ENCODE assay signal across 1 cellular context in genomic region chr16:28210979-28211505, GRCh38.
TF ChIP-seq lines count a peak whose summit lies in the region.

No MANE protein-coding gene starts in this region.

TF ChIP-seq in HepG2, 621 proteins besides CTCF, POLR2A, EP300 and RAD21 (continued from another document and continues in another):
- peak; percentile 52; the same call in 1 of the 2 replicates for TF ChIP-seq ZNF609 (CRISPR knock-in tag; IDR thresholded peaks at IDR 0.05; ENCODE audit: borderline replicate concordance)
- TF ChIP-seq ZNF256 (CRISPR knock-in tag; conservative IDR thresholded peaks at IDR 0.05), result no peak
- TF ChIP-seq ARID4A (CRISPR knock-in tag; IDR thresholded peaks at IDR 0.05; ENCODE audit: borderline replicate concordance), result peak; percentile 84
- no peak for TF ChIP-seq ZNF136 (CRISPR knock-in tag; IDR thresholded peaks at IDR 0.05; ENCODE audit: low read depth)
- TF ChIP-seq, protein P1, sequence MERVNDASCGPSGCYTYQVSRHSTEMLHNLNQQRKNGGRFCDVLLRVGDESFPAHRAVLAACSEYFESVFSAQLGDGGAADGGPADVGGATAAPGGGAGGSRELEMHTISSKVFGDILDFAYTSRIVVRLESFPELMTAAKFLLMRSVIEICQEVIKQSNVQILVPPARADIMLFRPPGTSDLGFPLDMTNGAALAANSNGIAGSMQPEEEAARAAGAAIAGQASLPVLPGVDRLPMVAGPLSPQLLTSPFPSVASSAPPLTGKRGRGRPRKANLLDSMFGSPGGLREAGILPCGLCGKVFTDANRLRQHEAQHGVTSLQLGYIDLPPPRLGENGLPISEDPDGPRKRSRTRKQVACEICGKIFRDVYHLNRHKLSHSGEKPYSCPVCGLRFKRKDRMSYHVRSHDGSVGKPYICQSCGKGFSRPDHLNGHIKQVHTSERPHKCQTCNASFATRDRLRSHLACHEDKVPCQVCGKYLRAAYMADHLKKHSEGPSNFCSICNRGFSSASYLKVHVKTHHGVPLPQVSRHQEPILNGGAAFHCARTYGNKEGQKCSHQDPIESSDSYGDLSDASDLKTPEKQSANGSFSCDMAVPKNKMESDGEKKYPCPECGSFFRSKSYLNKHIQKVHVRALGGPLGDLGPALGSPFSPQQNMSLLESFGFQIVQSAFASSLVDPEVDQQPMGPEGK (CRISPR knock-in tag; IDR thresholded peaks at IDR 0.05), result peak; percentile 89
- TF ChIP-seq KDM5A (IDR thresholded peaks at IDR 0.05; ENCODE audit: borderline replicate concordance, low read length), result no peak
- 0 out of 2 replicates have a peak, but pooled peaks have one; percentile 28 for TF ChIP-seq ZMYM4 (CRISPR knock-in tag; IDR thresholded peaks at IDR 0.05)
- TF ChIP-seq CHD2 (IDR thresholded peaks at IDR 0.05; ENCODE audit: low read depth, low read length), result peak; percentile 55; the same call in 1 of the 2 replicates
- TF ChIP-seq JUND (CRISPR knock-in tag; IDR thresholded peaks at IDR 0.05), result no peak
- TF ChIP-seq ZFP90 (CRISPR knock-in tag; IDR thresholded peaks at IDR 0.05; ENCODE audit: borderline replicate concordance), result no peak
- TF ChIP-seq ZC3H4 (CRISPR knock-in tag; IDR thresholded peaks at IDR 0.05; ENCODE audit: borderline replicate concordance), result no peak
- peak; percentile 90 for TF ChIP-seq HES4 (CRISPR knock-in tag; IDR thresholded peaks at IDR 0.05; ENCODE audit: borderline replicate concordance)
- TF ChIP-seq KAT8 (CRISPR knock-in tag; IDR thresholded peaks at IDR 0.05), result peak; percentile 63
- peak; percentile 16; the same call in 1 of the 2 replicates for TF ChIP-seq CBFB (CRISPR knock-in tag; IDR thresholded peaks at IDR 0.05)
- TF ChIP-seq, protein P2, sequence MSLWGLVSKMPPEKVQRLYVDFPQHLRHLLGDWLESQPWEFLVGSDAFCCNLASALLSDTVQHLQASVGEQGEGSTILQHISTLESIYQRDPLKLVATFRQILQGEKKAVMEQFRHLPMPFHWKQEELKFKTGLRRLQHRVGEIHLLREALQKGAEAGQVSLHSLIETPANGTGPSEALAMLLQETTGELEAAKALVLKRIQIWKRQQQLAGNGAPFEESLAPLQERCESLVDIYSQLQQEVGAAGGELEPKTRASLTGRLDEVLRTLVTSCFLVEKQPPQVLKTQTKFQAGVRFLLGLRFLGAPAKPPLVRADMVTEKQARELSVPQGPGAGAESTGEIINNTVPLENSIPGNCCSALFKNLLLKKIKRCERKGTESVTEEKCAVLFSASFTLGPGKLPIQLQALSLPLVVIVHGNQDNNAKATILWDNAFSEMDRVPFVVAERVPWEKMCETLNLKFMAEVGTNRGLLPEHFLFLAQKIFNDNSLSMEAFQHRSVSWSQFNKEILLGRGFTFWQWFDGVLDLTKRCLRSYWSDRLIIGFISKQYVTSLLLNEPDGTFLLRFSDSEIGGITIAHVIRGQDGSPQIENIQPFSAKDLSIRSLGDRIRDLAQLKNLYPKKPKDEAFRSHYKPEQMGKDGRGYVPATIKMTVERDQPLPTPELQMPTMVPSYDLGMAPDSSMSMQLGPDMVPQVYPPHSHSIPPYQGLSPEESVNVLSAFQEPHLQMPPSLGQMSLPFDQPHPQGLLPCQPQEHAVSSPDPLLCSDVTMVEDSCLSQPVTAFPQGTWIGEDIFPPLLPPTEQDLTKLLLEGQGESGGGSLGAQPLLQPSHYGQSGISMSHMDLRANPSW (CRISPR knock-in tag; IDR thresholded peaks at IDR 0.05; ENCODE audit: borderline replicate concordance), result no peak
- TF ChIP-seq ZFY (CRISPR knock-in tag; IDR thresholded peaks at IDR 0.05), result no peak; the same call in 1 of the 2 replicates
- TF ChIP-seq IRF9 (CRISPR knock-in tag; IDR thresholded peaks at IDR 0.05; ENCODE audit: borderline replicate concordance), result peak; percentile 71; the same call in 1 of the 2 replicates
- no peak for TF ChIP-seq ZNF143 (CRISPR knock-in tag; IDR thresholded peaks at IDR 0.05)
- TF ChIP-seq ZFAT (CRISPR knock-in tag; conservative IDR thresholded peaks at IDR 0.05), result no peak
- TF ChIP-seq, protein P3, sequence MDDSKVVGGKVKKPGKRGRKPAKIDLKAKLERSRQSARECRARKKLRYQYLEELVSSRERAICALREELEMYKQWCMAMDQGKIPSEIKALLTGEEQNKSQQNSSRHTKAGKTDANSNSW (CRISPR knock-in tag; IDR thresholded peaks at IDR 0.05; ENCODE audit: borderline replicate concordance), result 0 out of 2 replicates have a peak, but pooled peaks have one; percentile 42
- TF ChIP-seq, protein P4, sequence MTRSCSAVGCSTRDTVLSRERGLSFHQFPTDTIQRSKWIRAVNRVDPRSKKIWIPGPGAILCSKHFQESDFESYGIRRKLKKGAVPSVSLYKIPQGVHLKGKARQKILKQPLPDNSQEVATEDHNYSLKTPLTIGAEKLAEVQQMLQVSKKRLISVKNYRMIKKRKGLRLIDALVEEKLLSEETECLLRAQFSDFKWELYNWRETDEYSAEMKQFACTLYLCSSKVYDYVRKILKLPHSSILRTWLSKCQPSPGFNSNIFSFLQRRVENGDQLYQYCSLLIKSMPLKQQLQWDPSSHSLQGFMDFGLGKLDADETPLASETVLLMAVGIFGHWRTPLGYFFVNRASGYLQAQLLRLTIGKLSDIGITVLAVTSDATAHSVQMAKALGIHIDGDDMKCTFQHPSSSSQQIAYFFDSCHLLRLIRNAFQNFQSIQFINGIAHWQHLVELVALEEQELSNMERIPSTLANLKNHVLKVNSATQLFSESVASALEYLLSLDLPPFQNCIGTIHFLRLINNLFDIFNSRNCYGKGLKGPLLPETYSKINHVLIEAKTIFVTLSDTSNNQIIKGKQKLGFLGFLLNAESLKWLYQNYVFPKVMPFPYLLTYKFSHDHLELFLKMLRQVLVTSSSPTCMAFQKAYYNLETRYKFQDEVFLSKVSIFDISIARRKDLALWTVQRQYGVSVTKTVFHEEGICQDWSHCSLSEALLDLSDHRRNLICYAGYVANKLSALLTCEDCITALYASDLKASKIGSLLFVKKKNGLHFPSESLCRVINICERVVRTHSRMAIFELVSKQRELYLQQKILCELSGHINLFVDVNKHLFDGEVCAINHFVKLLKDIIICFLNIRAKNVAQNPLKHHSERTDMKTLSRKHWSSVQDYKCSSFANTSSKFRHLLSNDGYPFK (CRISPR knock-in tag; IDR thresholded peaks at IDR 0.05; ENCODE audit: borderline replicate concordance), result peak; percentile 76; the same call in 1 of the 2 replicates
- TF ChIP-seq ZNF530 (CRISPR knock-in tag; IDR thresholded peaks at IDR 0.05; ENCODE audit: low read depth), result peak; percentile 60; the same call in 1 of the 2 replicates
- TF ChIP-seq SALL1 (CRISPR knock-in tag; IDR thresholded peaks at IDR 0.05), result peak; percentile 74
- TF ChIP-seq HDAC1 (CRISPR knock-in tag; IDR thresholded peaks at IDR 0.05), result peak; percentile 54; the same call in 1 of the 2 replicates
- TF ChIP-seq ZNF713 (CRISPR knock-in tag; IDR thresholded peaks at IDR 0.05), result no peak
- TF ChIP-seq ZNF441 (CRISPR knock-in tag; IDR thresholded peaks at IDR 0.05; ENCODE audit: borderline replicate concordance), result peak; percentile 37; the same call in 1 of the 2 replicates
- TF ChIP-seq FOXK1 (CRISPR knock-in tag; IDR thresholded peaks at IDR 0.05; ENCODE audit: borderline replicate concordance, low read depth), result peak; percentile 60; the same call in 1 of the 2 replicates
- TF ChIP-seq NCOA2 (CRISPR knock-in tag; IDR thresholded peaks at IDR 0.05), result peak; percentile 58
- peak; percentile 17; the same call in 1 of the 2 replicates for TF ChIP-seq SP2 (CRISPR knock-in tag; IDR thresholded peaks at IDR 0.05)
- TF ChIP-seq RBM39 (IDR thresholded peaks at IDR 0.05; ENCODE audit: low read depth, low read length, poor library complexity, severe bottlenecking), result no peak
- peak; percentile 59 for TF ChIP-seq HNF1B (CRISPR knock-in tag; IDR thresholded peaks at IDR 0.05)
- 0 out of 2 replicates have a peak, but pooled peaks have one; percentile 81 for TF ChIP-seq ZIK1 (CRISPR knock-in tag; IDR thresholded peaks at IDR 0.05; ENCODE audit: borderline replicate concordance, low read depth)
- peak; percentile 84 for TF ChIP-seq AGO2 (optimal IDR thresholded peaks at IDR 0.05; ENCODE audit: low read depth, low read length)
- TF ChIP-seq GABPB1 (CRISPR knock-in tag; IDR thresholded peaks at IDR 0.05), result peak; percentile 76
- peak; percentile 92; the same call in 1 of the 2 replicates for TF ChIP-seq ZNF253 (CRISPR knock-in tag; IDR thresholded peaks at IDR 0.05; ENCODE audit: borderline replicate concordance)
- TF ChIP-seq NR2C2 (CRISPR knock-in tag; IDR thresholded peaks at IDR 0.05; ENCODE audit: borderline replicate concordance), result no peak
- TF ChIP-seq ZNF225 (CRISPR knock-in tag; IDR thresholded peaks at IDR 0.05), result peak; percentile 87
